Comparison of ENCODE assay signal across 13 cellular contexts in the genomic region with DNA sequence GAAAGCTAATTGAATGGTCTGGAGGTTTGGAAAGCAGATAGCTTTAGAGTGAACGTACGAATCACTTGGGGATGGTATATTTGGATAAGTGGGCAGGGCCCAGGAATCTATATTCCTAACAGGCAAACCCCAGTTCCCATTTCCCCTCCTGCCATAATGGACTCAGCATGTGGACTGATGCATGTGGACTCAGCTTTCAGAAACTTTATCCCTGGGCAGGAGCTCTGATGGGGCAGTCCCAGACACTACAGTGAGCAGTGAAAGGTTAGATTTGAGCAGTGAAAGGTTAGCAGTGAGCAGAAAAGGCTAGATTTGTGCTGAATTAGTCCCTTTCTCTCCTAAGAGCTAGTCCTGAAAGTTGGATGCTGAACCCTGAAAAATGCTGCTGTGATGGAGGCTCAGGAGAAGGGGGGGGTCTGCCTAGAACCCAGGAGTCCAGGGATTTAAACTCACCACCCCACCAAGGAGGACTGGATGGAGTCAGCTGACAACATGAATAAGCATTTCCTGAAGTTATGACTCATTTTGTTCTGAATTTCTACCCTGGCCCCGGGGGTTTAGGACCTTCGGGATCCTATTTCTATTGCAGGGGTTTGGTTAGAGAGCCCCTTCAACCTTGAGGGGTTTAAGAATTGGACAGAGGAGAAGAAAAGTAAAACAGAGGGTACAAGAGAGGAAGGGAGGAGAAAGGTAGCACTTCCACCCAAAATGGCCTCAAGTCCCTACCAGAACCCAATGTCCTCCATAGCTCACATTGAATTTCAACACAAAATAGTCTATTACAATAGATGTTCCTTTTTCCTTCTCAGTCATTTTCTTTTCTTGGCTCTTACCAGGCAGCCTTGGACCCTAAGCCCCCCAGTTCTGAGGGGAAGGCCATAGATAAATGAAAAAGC. TPM values are rescaled to one million over a fixed set of nuclear protein-coding genes. Genes with fewer than 3 reads are reported as not detected.
DNase-seq lines count a peak whose midpoint lies in the region; ATAC-seq and TF ChIP-seq lines count a peak whose summit lies in the region.
"Had no signal": no experiment of that assay in that cellular context is flagged by ENCODE, and none has a peak within 500 bp of the region (broad histone marks: within the 10 kb centered on the region; RNA-seq: fewer than 3 reads in every experiment).

No MANE protein-coding gene starts in this region.

- peaks cover 73% of the 10 kb centered on the region for H3K4me1 Mint-ChIP-seq in brain
- peaks cover 4% of the 10 kb centered on the region for H3K4me1 Mint-ChIP-seq in activated T-helper 2 cell treated with anti-CD3 and anti-CD28 coated beads, Interferon-gamma antibody, Interleukin-2, Interleukin-4, amounts not matched to agents 10 μg/mL and 5 μg/mL and 100 μg/mL, durations not matched to agents 14 hours and 24 hours and 36 hours (ENCODE audit: low read depth)
- H3K4me1 Mint-ChIP-seq: B cell had no signal

- H3K4me1 ChIP-seq in ACC112 (ENCODE audit: control insufficient read depth, insufficient read depth, low read length, unreplicated experiment) (peaks cover 62% of the 10 kb centered on the region), HUES48 (ENCODE audit: control insufficient read depth, insufficient read depth, low read length) (peaks cover 65% of the 10 kb centered on the region)

- H3K9me3 ChIP-seq in HUES48 (ENCODE audit: control insufficient read depth, insufficient read depth, low read length), result no peaks in the 10 kb centered on the region
- H3K9me3 ChIP-seq: ascending aorta had no signal

- peaks cover 6% of the 10 kb centered on the region for H3K27me3 Mint-ChIP-seq in brain
- peaks cover 12% of the 10 kb centered on the region for H3K27me3 Mint-ChIP-seq in activated T-helper 2 cell treated with anti-CD3 and anti-CD28 coated beads, Interferon-gamma antibody, Interleukin-2, Interleukin-4, amounts not matched to agents 10 μg/mL and 5 μg/mL and 100 μg/mL, durations not matched to agents 14 hours and 24 hours and 36 hours (ENCODE audit: low read depth)

- TF ChIP-seq CTCF in brain (conservative IDR thresholded peaks at IDR 0.05), result no peak

- DNase-seq in lung microvascular endothelial cell (ENCODE audit: low read depth in 2 of 2) (peak; percentile 27 to 61), activated T-cell treated with anti-CD3 and anti-CD28 coated beads for 4 hours (no peak), NCI-H187 treated with DMSO at 0.1 percent for 48 hours (lab: John Stamatoyannopoulos, UW) (no peak)
- DNase-seq in activated T-helper 2 cell treated with anti-CD3 and anti-CD28 coated beads, Interferon-gamma antibody, Interleukin-2, Interleukin-4, amounts not matched to agents 10 μg/mL and 5 μg/mL and 100 μg/mL, durations not matched to agents 14 hours and 24 hours and 36 hours (ENCODE audit: low spot score), result no peak
- DNase-seq: activated CD4-positive, alpha-beta T cell treated with anti-CD3 and anti-CD28 coated beads, Interleukin-2, amount 50 U/mL, for 48 hours; NCI-H2081; posterior cingulate gyrus had no signal

- intact Hi-C loops in activated T-helper 2 cell treated with anti-CD3 and anti-CD28 coated beads, Interferon-gamma antibody, Interleukin-2, Interleukin-4, amounts not matched to agents 10 μg/mL and 5 μg/mL and 100 μg/mL, durations not matched to agents 14 hours and 24 hours and 36 hours (cut with micrococcal nuclease), result no loop called here

- H3K4me3 Mint-ChIP-seq in brain, result peak overlapping the region in 2 of 5 experiments; percentile 56 to 57
- H3K4me3 Mint-ChIP-seq in activated T-helper 2 cell treated with anti-CD3 and anti-CD28 coated beads, Interferon-gamma antibody, Interleukin-2, Interleukin-4, amounts not matched to agents 10 μg/mL and 5 μg/mL and 100 μg/mL, durations not matched to agents 14 hours and 24 hours and 36 hours (ENCODE audit: low read depth), result no peak overlapping the region
- H3K4me3 Mint-ChIP-seq: B cell had no signal

- H3K79me2 ChIP-seq in ACC112 (ENCODE audit: control insufficient read depth, insufficient read depth, low read length, unreplicated experiment), result no peaks in the 10 kb centered on the region

- no peaks in the 10 kb centered on the region for H3K36me3 ChIP-seq in ACC112 (ENCODE audit: insufficient read depth, low read length)
- H3K36me3 ChIP-seq in HUES48 (ENCODE audit: control insufficient read depth, insufficient read depth, low read length), result no peaks in the 10 kb centered on the region
- H3K36me3 ChIP-seq: ascending aorta had no signal

- H3K27ac ChIP-seq in ACC112 (ENCODE audit: low read depth, low read length), result peak overlapping the region; percentile 82
- peak overlapping the region; percentile 85 for H3K27ac ChIP-seq in HUES48 (ENCODE audit: low read depth, low read length)
- H3K27ac ChIP-seq: ascending aorta had no signal

- H3K4me3 ChIP-seq in ACC112 (ENCODE audit: low read depth, low read length) (peak overlapping the region; percentile 3; the same call in 1 of the 2 replicates), HUES48 (ENCODE audit: low read depth, low read length) (no peak overlapping the region)
- H3K4me3 ChIP-seq: ascending aorta had no signal

- H3K27me3 ChIP-seq in ACC112 (ENCODE audit: insufficient read depth, low read length), result no peaks in the 10 kb centered on the region
- H3K27me3 ChIP-seq in HUES48 (ENCODE audit: control insufficient read depth, insufficient read depth, low read length), result peaks cover 76% of the 10 kb centered on the region
- H3K27me3 ChIP-seq: ascending aorta had no signal

- peak overlapping the region; percentile 72 to 89 (median 80) for H3K27ac Mint-ChIP-seq in brain
- no peak overlapping the region for H3K27ac Mint-ChIP-seq in activated T-helper 2 cell treated with anti-CD3 and anti-CD28 coated beads, Interferon-gamma antibody, Interleukin-2, Interleukin-4, amounts not matched to agents 10 μg/mL and 5 μg/mL and 100 μg/mL, durations not matched to agents 14 hours and 24 hours and 36 hours
- H3K27ac Mint-ChIP-seq: B cell had no signal

- ATAC-seq in GM19328 (IDR thresholded peaks at IDR 0.05; ENCODE audit: unreplicated experiment), result no peak

- peak overlapping the region; percentile 44 for H2AFZ ChIP-seq in ACC112 (ENCODE audit: low read length, unreplicated experiment)

- peaks cover 0 to 4% (median 0%) of the 10 kb centered on the region in 5 experiments for H3K9me3 Mint-ChIP-seq in brain
- no peaks in the 10 kb centered on the region for H3K9me3 Mint-ChIP-seq in activated T-helper 2 cell treated with anti-CD3 and anti-CD28 coated beads, Interferon-gamma antibody, Interleukin-2, Interleukin-4, amounts not matched to agents 10 μg/mL and 5 μg/mL and 100 μg/mL, durations not matched to agents 14 hours and 24 hours and 36 hours

- H3K36me3 Mint-ChIP-seq in brain, result no peaks in the 10 kb centered on the region
- no peaks in the 10 kb centered on the region for H3K36me3 Mint-ChIP-seq in activated T-helper 2 cell treated with anti-CD3 and anti-CD28 coated beads, Interferon-gamma antibody, Interleukin-2, Interleukin-4, amounts not matched to agents 10 μg/mL and 5 μg/mL and 100 μg/mL, durations not matched to agents 14 hours and 24 hours and 36 hours (ENCODE audit: low read depth)

- no peak overlapping the region for H3K9ac ChIP-seq in HUES48 (ENCODE audit: low read depth, low read length)

RNA-seq across cellular contexts. Expression of gene FZD2, which starts 10.3 kb away (rescaled TPM):
- 6.1 TPM for polyA plus RNA-seq in brain (ENCODE audit: insufficient read depth, low read depth, low replicate concordance)
- under 0.01 and 0.22 TPM in 2 replicates for total RNA-seq in lung microvascular endothelial cell
- 0.53 and 0.57 TPM in 2 replicates for total RNA-seq in activated T-helper 2 cell treated with anti-CD3 and anti-CD28 coated beads, Interferon-gamma antibody, Interleukin-2, Interleukin-4, amounts not matched to agents 10 μg/mL and 5 μg/mL and 100 μg/mL, durations not matched to agents 14 hours and 24 hours and 36 hours

RNA-seq across cellular contexts. Expression of gene GPATCH8, which starts 43.8 kb away (rescaled TPM):
- 21.4 TPM for polyA plus RNA-seq in brain (ENCODE audit: insufficient read depth, low read depth, low replicate concordance)
- total RNA-seq in lung microvascular endothelial cell, result 6.9 and 8.5 TPM in 2 replicates
- total RNA-seq in activated T-helper 2 cell treated with anti-CD3 and anti-CD28 coated beads, Interferon-gamma antibody, Interleukin-2, Interleukin-4, amounts not matched to agents 10 μg/mL and 5 μg/mL and 100 μg/mL, durations not matched to agents 14 hours and 24 hours and 36 hours, result 44.7 and 49.6 TPM in 2 replicates

Comparison
In these comparisons a context has a peak if more than half of its experiments do, and no peak if none do; other contexts are left out.
1. DNase-seq: peak in lung microvascular endothelial cell (2 of 2); none in activated T-cell treated with anti-CD3 and anti-CD28 coated beads for 4 hours (single experiment), NCI-H187 treated with DMSO at 0.1 percent for 48 hours (single experiment) and activated T-helper 2 cell treated with anti-CD3 and anti-CD28 coated beads, Interferon-gamma antibody, Interleukin-2, Interleukin-4, amounts not matched to agents 10 μg/mL and 5 μg/mL and 100 μg/mL, durations not matched to agents 14 hours and 24 hours and 36 hours (single experiment).